Comparison of ENCODE assay signal across 10 cellular contexts in the genomic region with DNA sequence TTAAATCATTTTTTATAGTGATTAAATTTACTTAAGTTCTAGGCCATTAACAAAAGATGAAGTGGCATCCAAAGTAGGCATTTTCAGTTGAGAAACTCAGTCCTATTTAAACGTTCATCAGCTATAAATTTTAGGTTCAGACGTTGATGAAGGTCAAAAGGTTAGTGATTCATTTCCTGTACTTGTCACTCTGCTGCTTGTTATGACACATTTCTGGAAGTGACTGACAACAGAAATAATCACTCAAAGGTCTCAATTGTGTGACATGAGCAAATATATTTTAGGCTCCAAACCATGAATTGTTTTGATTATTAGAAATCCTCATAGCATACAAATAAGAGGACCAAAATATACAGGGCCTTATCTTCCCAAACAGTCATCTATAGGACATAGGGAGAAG. TPM values are rescaled to one million over a fixed set of nuclear protein-coding genes. Genes with fewer than 3 reads are reported as not detected.
DNase-seq lines count a peak whose midpoint lies in the region; ATAC-seq, FAIRE-seq and TF ChIP-seq lines count a peak whose summit lies in the region.
"Had no signal": no experiment of that assay in that cellular context is flagged by ENCODE, and none has a peak within 500 bp of the region (broad histone marks: within the 10 kb centered on the region; RNA-seq: fewer than 3 reads in every experiment).

No MANE protein-coding gene starts in this region.

- intact Hi-C loops in head of caudate nucleus (cut with DNase I) = no loop called here
- intact Hi-C loops in posterior vena cava (cut with DNase I) = no loop called here

- H3K27me3 ChIP-seq in bronchial epithelial cell (ENCODE audit: control insufficient read depth, insufficient read depth, low read length) = no peaks in the 10 kb centered on the region

- DNase-seq in bronchial epithelial cell (ENCODE audit: low read depth) (peak; percentile 47), head of caudate nucleus (no peak), erythroblast (lab: John Stamatoyannopoulos, UW) (no peak), SKM-1 (lab: John Stamatoyannopoulos, UW; ENCODE audit: unreplicated experiment) (no peak), posterior vena cava (ENCODE audit: low spot score) (no peak)
- DNase-seq: T1000 had no signal

- ATAC-seq in GM18508 (IDR thresholded peaks at IDR 0.05; ENCODE audit: insufficient read depth, unreplicated experiment) = peak; percentile 91
- peak; percentile 80 for ATAC-seq in GM21423 (IDR thresholded peaks at IDR 0.05; ENCODE audit: unreplicated experiment)
- peak; percentile 88 for ATAC-seq in HG03175 (IDR thresholded peaks at IDR 0.05; ENCODE audit: unreplicated experiment)

- no peaks in the 10 kb centered on the region for H3K36me3 ChIP-seq in bronchial epithelial cell (ENCODE audit: control insufficient read depth, insufficient read depth, low read length)

- no peak for TF ChIP-seq POLR2A in erythroblast (IDR thresholded peaks at IDR 0.05; ENCODE audit: low read length)

- no peak overlapping the region for H3K4me3 ChIP-seq in bronchial epithelial cell (ENCODE audit: low read depth, low read length)

- no peak for FAIRE-seq in bronchial epithelial cell (lab: Jason Lieb, UNC)
- FAIRE-seq: G401.6 had no signal

- TF ChIP-seq CTCF in bronchial epithelial cell (IDR thresholded peaks at IDR 0.05; ENCODE audit: insufficient read depth, low read length, severe bottlenecking) = no peak

RNA-seq across cellular contexts. Expression of a gene that starts 10.3 kb away (rescaled TPM):
- total RNA-seq in bronchial epithelial cell (1.1 TPM in 1 of 2 replicates, not detected in the other), posterior vena cava (10 to 100 TPM; 32.6 to 45.1 TPM)

Comparison
In these comparisons a context has a peak if more than half of its experiments do, and no peak if none do; other contexts are left out.
1. RNA of a gene that starts 10.3 kb away (total RNA-seq): 32.6 to 45.1 TPM in posterior vena cava; 1.1 TPM in bronchial epithelial cell; every median in the first group is over 10 times any median in the second.
2. Peak in every context shown above with its lines, with median percentiles within 50 percentile points of each other: ATAC-seq.